ENCODE assay signal across 16 cellular contexts in the genomic region with DNA sequence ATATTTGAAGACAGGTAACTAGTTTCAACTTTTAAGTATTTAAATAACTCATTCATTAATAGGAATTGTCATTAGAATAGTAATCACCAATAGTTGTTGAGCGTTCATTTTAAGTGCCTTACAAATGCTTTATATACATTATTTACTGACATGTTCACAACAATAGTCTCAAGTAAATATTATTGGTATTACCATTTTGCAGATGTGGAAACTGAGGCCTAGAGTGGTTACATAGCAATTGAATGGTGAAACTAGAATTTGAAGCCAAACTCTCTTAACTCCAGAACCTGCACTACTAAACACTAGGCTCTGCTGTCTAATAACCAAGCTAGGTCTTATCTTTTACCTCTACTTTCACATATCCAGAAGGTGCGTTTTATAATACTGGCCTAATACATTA.
"Had no signal": no experiment of that assay in that cellular context is flagged by ENCODE, and none has a peak within 500 bp of the region (broad histone marks: within the 10 kb centered on the region; RNA-seq: fewer than 3 reads in every experiment).

No MANE protein-coding gene starts in this region.

- DNase-seq: tibial artery, upper lobe of right lung had no signal

- H3K4me1 ChIP-seq: testis, upper lobe of right lung, uterus had no signal

- H3K4me3 ChIP-seq: stomach, suprapubic skin, testis, thoracic aorta, thyroid gland, tibial artery, tibial nerve, transverse colon, upper lobe of left lung, upper lobe of right lung, uterus, vagina had no signal

- H3K27ac ChIP-seq: suprapubic skin, testis, thoracic aorta, thyroid gland, tibial artery, transverse colon, upper lobe of right lung, uterus had no signal

- H3K36me3 ChIP-seq: stomach, suprapubic skin, thoracic aorta, thyroid gland, tibial artery, tibial nerve, transverse colon, upper lobe of left lung, upper lobe of right lung, uterus, vagina had no signal

- H3K27me3 ChIP-seq: stomach, suprapubic skin, testis, thyroid gland, tibial artery, tibial nerve, transverse colon, upper lobe of left lung, upper lobe of right lung, uterus, vagina had no signal

- H3K9me3 ChIP-seq: stomach, suprapubic skin, testis, thoracic aorta, thyroid gland, tibial artery, tibial nerve, transverse colon, upper lobe of left lung, upper lobe of right lung, uterus, vagina had no signal

- ATAC-seq: stimulated activated effector memory CD8-positive, alpha-beta T cell treated with anti-CD3 and anti-CD28 coated beads, Interleukin-12 subunit alpha, Interleukin-12 subunit beta, amount 100 ng/mL, for 72 hours; stimulated activated memory B cell treated with anti-CD40 and anti-IgM and Interleukin-4, amounts not matched to agents 10 μg/mL and 1 μg/mL and 100 μg/mL, for 72 hours; stimulated activated naive CD8-positive, alpha-beta T cell treated with anti-CD3 and anti-CD28 coated beads, Interleukin-15, amount 100 ng/mL, for 72 hours had no signal

- FAIRE-seq: urothelium cell line had no signal
